ENCODE assay signal across 16 cellular contexts in genomic region chr12:55017421-55017820, GRCh38. TPM values are rescaled to one million over a fixed set of nuclear protein-coding genes. Genes with fewer than 3 reads are reported as not detected.
DNase-seq lines count a peak whose midpoint lies in the region; ATAC-seq and TF ChIP-seq lines count a peak whose summit lies in the region.
"Had no signal": no experiment of that assay in that cellular context is flagged by ENCODE, and none has a peak within 500 bp of the region (broad histone marks: within the 10 kb centered on the region; RNA-seq: fewer than 3 reads in every experiment).

No MANE protein-coding gene starts in this region.

- H3K27ac Mint-ChIP-seq in nephron progenitor cell = no peak overlapping the region
- H3K27ac Mint-ChIP-seq: IgD-negative memory B cell had no signal

- intact Hi-C loops in OCI-LY7 (cut with micrococcal nuclease; ENCODE audit: unreplicated experiment) (no loop called here), posterior vena cava (cut with DNase I) (no loop called here)

- TF ChIP-seq CTCF in OCI-LY7 (conservative IDR thresholded peaks at IDR 0.05; ENCODE audit: low read length) (no peak), nephron progenitor cell (IDR thresholded peaks at IDR 0.05) (no peak)

- H3K4me2 ChIP-seq in OCI-LY7 (ENCODE audit: low read length) = no peak overlapping the region

- 0 out of 2 replicates have a peak, but pooled peaks cover 5% of the 10 kb centered on the region for H3K9me3 ChIP-seq in OCI-LY7 (ENCODE audit: low read length)

- no peaks in the 10 kb centered on the region for H3K36me3 ChIP-seq in OCI-LY7 (ENCODE audit: insufficient read depth, low read length)

- H3K4me1 ChIP-seq in OCI-LY7 (ENCODE audit: insufficient read depth, low read length, poor library complexity, severe bottlenecking) = peaks cover 8% of the 10 kb centered on the region

- peak overlapping the region; percentile 14; the same call in 1 of the 2 replicates for H2AFZ ChIP-seq in OCI-LY7 (ENCODE audit: low read length)

- H3K9me2 ChIP-seq in OCI-LY7 (ENCODE audit: insufficient read depth, low read length) = no peaks in the 10 kb centered on the region

- peaks cover 37% of the 10 kb centered on the region for H3K4me1 Mint-ChIP-seq in nephron progenitor cell

- H3K27ac ChIP-seq in OCI-LY7 (ENCODE audit: low read depth, low read length, poor library complexity, severe bottlenecking) = no peak overlapping the region
- H3K27ac ChIP-seq: RWPE1 had no signal

- peaks cover 27% of the 10 kb centered on the region for H3K27me3 Mint-ChIP-seq in nephron progenitor cell (ENCODE audit: low read depth, poor library complexity)

- H3K36me3 Mint-ChIP-seq in nephron progenitor cell (ENCODE audit: low read depth) = peaks cover 5% of the 10 kb centered on the region

- no peaks in the 10 kb centered on the region for H4K20me1 ChIP-seq in OCI-LY7 (ENCODE audit: insufficient read depth, low read length)

- H3K9me3 Mint-ChIP-seq in nephron progenitor cell = peaks cover 18% of the 10 kb centered on the region

- BruUV-seq in OCI-LY7 (replicated peaks; lab: Mats Ljungman, UMichigan) = no TSS peak

- ATAC-seq in GM21360 (IDR thresholded peaks at IDR 0.05; ENCODE audit: unreplicated experiment) = no peak
- ATAC-seq: PC-3 had no signal

- peak; percentile 19 for DNase-seq in ELF-1 (ENCODE audit: low read depth, low spot score)
- peak; percentile 73 for DNase-seq in NCI-H2171 treated with DMSO at 0.1 percent for 48 hours (lab: John Stamatoyannopoulos, UW)
- DNase-seq in OCI-LY7 (ENCODE audit: low spot score) = peak; percentile 21
- peak; percentile 42 for DNase-seq in nephron progenitor cell
- no peak for DNase-seq in NCI-H2227 (lab: John Stamatoyannopoulos, UW; ENCODE audit: unreplicated experiment)
- DNase-seq in posterior vena cava (ENCODE audit: low spot score) = no peak
- DNase-seq in NCI-H526 treated with DMSO at 0.1 percent for 48 hours (lab: John Stamatoyannopoulos, UW) = no peak
- DNase-seq: Kasumi-1, NCI-H1930, NCI-H526, PC-3, T-helper 2 cell had no signal

- H3K4me3 Mint-ChIP-seq in nephron progenitor cell = no peak overlapping the region
- H3K4me3 Mint-ChIP-seq: IgD-negative memory B cell had no signal

- no peak overlapping the region for H3K4me3 ChIP-seq in OCI-LY7 (ENCODE audit: low read depth, low read length, poor library complexity, severe bottlenecking)

- no peaks in the 10 kb centered on the region for H3K79me2 ChIP-seq in OCI-LY7 (ENCODE audit: insufficient read depth, low read depth, low read length)

- CTCF ChIA-PET in OCI-LY7 (lab: Charles Lee; ENCODE audit: unreplicated experiment) = no interaction called here

- POLR2A ChIA-PET in OCI-LY7 (lab: Charles Lee) = no interaction called here

RNA-seq across cellular contexts. Expression of gene NEUROD4, which starts 2.4 kb away (rescaled TPM):
- not detected in 2 replicates for total RNA-seq in OCI-LY7 (2014; rRNA removed; shearing (Covaris generic))
- not detected in 2 replicates for total RNA-seq in OCI-LY7 (2022)
- total RNA-seq in posterior vena cava = not detected
- total RNA-seq: A673, PC-3 had no signal

RNA-seq across cellular contexts. Expression of gene TESPA1, which starts 32.9 kb away (rescaled TPM):
- total RNA-seq in OCI-LY7 (2014; rRNA removed; shearing (Covaris generic)) = 9.5 and 9.7 TPM in 2 replicates
- total RNA-seq in OCI-LY7 (2022) (21.9 and 24.1 TPM in 2 replicates), posterior vena cava (1 to 10 TPM in 1 of 2 donors, under 1 TPM in 1; 1.00 to 3.3 TPM)
- total RNA-seq: A673, PC-3 had no signal

Comparison
In these comparisons a context has a peak if more than half of its experiments do, and no peak if none do; other contexts are left out.
1. DNase-seq: peak in ELF-1 (single experiment), NCI-H2171 treated with DMSO at 0.1 percent for 48 hours (single experiment), OCI-LY7 (single experiment) and nephron progenitor cell (single experiment); none in NCI-H2227 (single experiment), posterior vena cava (single experiment) and NCI-H526 treated with DMSO at 0.1 percent for 48 hours (single experiment).